In the genomic region with DNA sequence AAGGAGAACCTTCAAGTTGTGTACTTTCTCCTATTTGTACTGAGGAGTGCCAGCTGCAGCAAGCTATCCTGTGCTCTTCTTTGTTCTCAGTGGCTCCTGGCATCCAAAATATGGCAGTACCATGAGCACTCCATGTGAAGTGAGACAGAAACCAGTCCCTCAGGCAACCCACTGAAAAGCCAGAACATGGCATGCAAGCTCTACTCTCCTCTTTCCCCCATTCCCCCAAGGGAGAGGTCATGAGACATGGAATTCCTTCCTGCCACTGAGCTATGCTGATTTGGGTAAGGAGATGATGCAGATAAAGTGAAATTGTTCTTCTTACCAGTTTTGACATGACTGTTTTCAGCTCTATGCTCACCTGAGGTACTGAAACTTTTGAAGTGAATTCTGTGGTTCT, we compare ENCODE assay signal across 26 cellular contexts.
"Had no signal": no experiment of that assay in that cellular context is flagged by ENCODE, and none has a peak within 500 bp of the region (broad histone marks: within the 10 kb centered on the region; RNA-seq: fewer than 3 reads in every experiment).

No MANE protein-coding gene starts in this region.

- H3K27me3 Mint-ChIP-seq: brain had no signal

- H3K36me3 ChIP-seq: Peyer's patch, SJCRH30 had no signal

- H3K9me3 ChIP-seq: Peyer's patch, SJCRH30 had no signal

- FAIRE-seq: astrocyte had no signal

- ATAC-seq: activated CD4-positive, CD25-positive, alpha-beta regulatory T cell treated with anti-CD3 and anti-CD28 coated beads, Interleukin-2, amount 50 U/mL, for 24 hours; activated CD8-positive, alpha-beta T cell treated with anti-CD3 and anti-CD28 coated beads for 36 hours; activated naive CD4-positive, alpha-beta T cell treated with anti-CD3 and anti-CD28 coated beads, Interleukin-2, amount 50 U/mL, for 72 hours; activated naive CD8-positive, alpha-beta T cell treated with anti-CD3 and anti-CD28 coated beads, Interleukin-2, amount 50 U/mL, for 24 hours; SK-N-SH treated with all-trans-retinoic acid at 6 μM for 48 hours had no signal

- H3K4me1 Mint-ChIP-seq: activated naive CD8-positive, alpha-beta T cell treated with anti-CD3 and anti-CD28 coated beads, Interleukin-2, amount 50 U/mL, for 24 hours; brain; central memory CD8-positive, alpha-beta T cell had no signal

- H3K27ac Mint-ChIP-seq: activated CD8-positive, alpha-beta T cell treated with anti-CD3 and anti-CD28 coated beads for 36 hours; activated naive CD8-positive, alpha-beta T cell treated with anti-CD3 and anti-CD28 coated beads, Interleukin-2, amount 50 U/mL, for 24 hours; activated T-cell treated with anti-CD3 and anti-CD28 coated beads, Interleukin-2, amount 50 U/mL, for 24 hours; activated T-helper 1 cell treated with anti-CD3 and anti-CD28 coated beads, Interleukin-12 subunit alpha, Interleukin-12 subunit beta, Interleukin-2, Interleukin-4 antibody, amounts not matched to agents 30 ng/mL and 10 ng/mL and 1 ng/mL, durations not matched to agents 14 hours and 24 hours and 36 hours; brain had no signal

- H3K4me3 Mint-ChIP-seq: activated CD8-positive, alpha-beta T cell treated with anti-CD3 and anti-CD28 coated beads for 36 hours; activated naive CD8-positive, alpha-beta T cell treated with anti-CD3 and anti-CD28 coated beads, Interleukin-2, amount 50 U/mL, for 24 hours; activated T-cell treated with anti-CD3 and anti-CD28 coated beads, Interleukin-2, amount 50 U/mL, for 24 hours; activated T-helper 1 cell treated with anti-CD3 and anti-CD28 coated beads, Interleukin-12 subunit alpha, Interleukin-12 subunit beta, Interleukin-2, Interleukin-4 antibody, amounts not matched to agents 30 ng/mL and 10 ng/mL and 1 ng/mL, durations not matched to agents 14 hours and 24 hours and 36 hours; brain; central memory CD8-positive, alpha-beta T cell had no signal

- H3K27ac ChIP-seq: Peyer's patch, RWPE1, SJCRH30 had no signal

- H3K4me3 ChIP-seq: Peyer's patch, SJCRH30 had no signal

- H3K27me3 ChIP-seq: Peyer's patch, SJCRH30 had no signal

- H3K4me1 ChIP-seq: Peyer's patch, SJCRH30 had no signal

- DNase-seq: activated CD4-positive, alpha-beta T cell treated with anti-CD3 and anti-CD28 coated beads for 4 hours; activated CD8-positive, alpha-beta memory T cell treated with anti-CD3 and anti-CD28 coated beads, Interleukin-2, amount 50 U/mL, for 48 hours; activated CD8-positive, alpha-beta T cell treated with anti-CD3 and anti-CD28 coated beads for 36 hours; activated effector memory CD4-positive, alpha-beta T cell treated with Interleukin-2 at 50 U/mL for 16 hours; activated naive CD4-positive, alpha-beta T cell; activated naive CD8-positive, alpha-beta T cell treated with anti-CD3 and anti-CD28 coated beads, Interleukin-2, amount 50 U/mL, for 24 hours; activated T-cell treated with anti-CD3 and anti-CD28 coated beads, Interleukin-2, amount 50 U/mL, for 24 hours; amygdala; NCI-H1105 treated with DMSO at 0.1 percent for 48 hours; NCI-H1436 treated with DMSO at 0.1 percent for 48 hours; NCI-H187; NCI-H2081; NCI-H510A treated with DMSO at 0.1 percent for 48 hours; NCI-H69; Peyer's patch; Right ventricle myocardium superior; SJCRH30; SW 1271 had no signal
